Comparison of ENCODE assay signal across 34 cellular contexts in the genomic region with DNA sequence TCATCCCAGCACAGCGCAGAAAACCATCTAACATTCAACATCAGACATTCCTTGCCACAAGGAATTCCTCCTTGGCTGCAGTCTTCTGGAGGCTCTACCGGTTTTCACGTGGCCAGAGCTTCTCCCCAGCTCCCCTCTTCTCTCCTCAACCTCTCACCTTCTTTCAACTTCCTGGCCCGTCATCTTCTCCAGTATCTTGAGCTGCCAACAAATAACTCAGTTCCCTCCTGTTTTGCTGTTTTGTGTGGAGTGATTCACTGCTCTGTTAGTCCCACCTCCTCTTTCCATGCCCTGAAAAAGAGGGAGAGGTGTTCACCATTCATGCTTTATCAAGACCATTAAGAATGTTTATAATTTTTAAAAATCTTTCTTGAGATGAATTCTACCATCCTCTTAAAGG. TPM values are rescaled to one million over a fixed set of nuclear protein-coding genes. Genes with fewer than 3 reads are reported as not detected.
DNase-seq lines count a peak whose midpoint lies in the region; ATAC-seq and TF ChIP-seq lines count a peak whose summit lies in the region.
"Had no signal": no experiment of that assay in that cellular context is flagged by ENCODE, and none has a peak within 500 bp of the region (broad histone marks: within the 10 kb centered on the region; RNA-seq: fewer than 3 reads in every experiment).

No MANE protein-coding gene starts in this region.

- no peak overlapping the region for H3K4me3 ChIP-seq in stomach
- H3K4me3 ChIP-seq: testis had no signal

- no peaks in the 10 kb centered on the region for H3K27me3 Mint-ChIP-seq in activated naive CD4-positive, alpha-beta T cell treated with anti-CD3 and anti-CD28 coated beads for 36 hours (ENCODE audit: low read depth)
- H3K27me3 Mint-ChIP-seq in T-helper 2 cell treated with Interferon-gamma antibody and Interleukin-4, amounts not matched to agents 5 μg/mL and 100 μg/mL, for 36 hours (ENCODE audit: low read depth), result peaks cover 41% of the 10 kb centered on the region

- intact Hi-C loops in activated naive CD4-positive, alpha-beta T cell treated with anti-CD3 and anti-CD28 coated beads for 36 hours (cut with micrococcal nuclease), result no loop called here
- intact Hi-C loops in stomach (cut with DNase I; ENCODE audit: low total_unique reads), result no loop called here

- H3K27me3 ChIP-seq in foreskin keratinocyte (no peaks in the 10 kb centered on the region), stomach (no peaks in the 10 kb centered on the region)
- H3K27me3 ChIP-seq: testis had no signal

- H3K4me1 Mint-ChIP-seq in activated naive CD4-positive, alpha-beta T cell treated with anti-CD3 and anti-CD28 coated beads for 36 hours (ENCODE audit: low read depth), result no peaks in the 10 kb centered on the region
- no peaks in the 10 kb centered on the region for H3K4me1 Mint-ChIP-seq in T-helper 2 cell treated with Interferon-gamma antibody and Interleukin-4, amounts not matched to agents 5 μg/mL and 100 μg/mL, for 36 hours (ENCODE audit: low read depth)
- H3K4me1 Mint-ChIP-seq: activated B cell treated with CpG ODN at 0.5 μM for 24 hours; activated CD8-positive, alpha-beta memory T cell treated with anti-CD3 and anti-CD28 coated beads, Interleukin-2, amount 10 ng/mL, durations not matched to agents 7 days and 5 days; brain; CD8-positive, alpha-beta memory T cell; T-cell had no signal

- no peak overlapping the region for H3K27ac Mint-ChIP-seq in activated naive CD4-positive, alpha-beta T cell treated with anti-CD3 and anti-CD28 coated beads for 36 hours
- H3K27ac Mint-ChIP-seq in T-helper 2 cell treated with Interferon-gamma antibody and Interleukin-4, amounts not matched to agents 5 μg/mL and 100 μg/mL, for 36 hours, result no peak overlapping the region
- H3K27ac Mint-ChIP-seq: activated B cell treated with CpG ODN at 0.5 μM for 24 hours; activated CD8-positive, alpha-beta memory T cell treated with anti-CD3 and anti-CD28 coated beads, Interleukin-2, amount 10 ng/mL, durations not matched to agents 7 days and 5 days; brain; CD8-positive, alpha-beta memory T cell; T-cell had no signal

- H3K9me3 Mint-ChIP-seq in activated naive CD4-positive, alpha-beta T cell treated with anti-CD3 and anti-CD28 coated beads for 36 hours, result no peaks in the 10 kb centered on the region
- H3K9me3 Mint-ChIP-seq in T-helper 2 cell treated with Interferon-gamma antibody and Interleukin-4, amounts not matched to agents 5 μg/mL and 100 μg/mL, for 36 hours, result no peaks in the 10 kb centered on the region
- H3K9me3 Mint-ChIP-seq: activated B cell treated with CpG ODN at 0.5 μM for 24 hours; activated T-cell treated with anti-CD3 and anti-CD28 coated beads, Interleukin-2, amount 50 U/mL, for 4 hours; brain; CD8-positive, alpha-beta memory T cell; T-cell had no signal

- ATAC-seq in foreskin keratinocyte, result peak; percentile 13
- ATAC-seq: activated CD8-positive, alpha-beta memory T cell treated with anti-CD3 and anti-CD28 coated beads, Interleukin-2, amount 10 ng/mL, durations not matched to agents 7 days and 5 days; activated T-cell treated with anti-CD3 and anti-CD28 coated beads, Interleukin-2, amount 50 U/mL, for 4 hours; HCT116; HepG2; left ventricle myocardium superior; right cardiac atrium; stimulated activated naive CD8-positive, alpha-beta T cell treated with anti-CD3 and anti-CD28 coated beads, Interleukin-15, Interleukin-2, amounts not matched to agents 100 U/mL and 50 U/mL, for 24 hours; T-cell had no signal

- CTCF ChIA-PET in activated naive CD4-positive, alpha-beta T cell treated with anti-CD3 and anti-CD28 coated beads for 36 hours (lab: Charles Lee), result interaction anchor here (0.5 to 2.1 kb wide), 4 partner anchors 8 to 107 kb away, joined by 3 to 12 read pairs (median 4); no protein-coding TSS in a partner anchor

- TF ChIP-seq CTCF in foreskin keratinocyte (conservative IDR thresholded peaks at IDR 0.05) (no peak), stomach (IDR thresholded peaks at IDR 0.05) (no peak)

- no peaks in the 10 kb centered on the region for H3K9me3 ChIP-seq in stomach
- H3K9me3 ChIP-seq: testis had no signal

- no peaks in the 10 kb centered on the region for H3K36me3 Mint-ChIP-seq in activated naive CD4-positive, alpha-beta T cell treated with anti-CD3 and anti-CD28 coated beads for 36 hours (ENCODE audit: low read depth)
- H3K36me3 Mint-ChIP-seq in T-helper 2 cell treated with Interferon-gamma antibody and Interleukin-4, amounts not matched to agents 5 μg/mL and 100 μg/mL, for 36 hours (ENCODE audit: low read depth), result no peaks in the 10 kb centered on the region
- H3K36me3 Mint-ChIP-seq: activated CD8-positive, alpha-beta memory T cell treated with anti-CD3 and anti-CD28 coated beads, Interleukin-2, amount 10 ng/mL, durations not matched to agents 7 days and 5 days; brain; T-cell had no signal

- DNase-seq in AG08395 (ENCODE audit: low spot score), result peak; percentile 21
- DNase-seq in HCEC 1CT, result peak; percentile 14
- peak; percentile 19 for DNase-seq in astrocyte of the hippocampus (ENCODE audit: low read depth, low spot score)
- DNase-seq in foreskin keratinocyte, result peak in 1 of 2 donors; percentile 39
- no peak for DNase-seq in activated naive CD4-positive, alpha-beta T cell treated with anti-CD3 and anti-CD28 coated beads for 36 hours
- no peak for DNase-seq in T-helper 2 cell treated with Interferon-gamma antibody and Interleukin-4, amounts not matched to agents 5 μg/mL and 100 μg/mL, for 36 hours (ENCODE audit: low spot score)
- no peak for DNase-seq in stomach
- DNase-seq: ACHN; activated B cell treated with CpG ODN at 0.5 μM for 24 hours; activated CD4-positive, alpha-beta T cell treated with anti-CD3 and anti-CD28 coated beads, Interleukin-2, amount 50 U/mL, for 1 hour; activated CD8-positive, alpha-beta memory T cell treated with anti-CD3 and anti-CD28 coated beads, Interleukin-2, amount 10 ng/mL, durations not matched to agents 7 days and 5 days; activated gamma-delta T cell treated with Interleukin-2 at 50 U/mL for 16 hours; activated T-cell treated with anti-CD3 and anti-CD28 coated beads, Interleukin-2, amount 50 U/mL, for 4 hours; CD8-positive, alpha-beta memory T cell; DMS 273 treated with DMSO at 0.1 percent for 48 hours; left ventricle myocardium superior; MV-4-11; NCI-H1436; NCI-H345; NCI-H748 treated with DMSO at 0.1 percent for 48 hours; right cardiac atrium; stimulated activated CD4-positive, alpha-beta T cell treated with anti-CD3 and anti-CD28 coated beads, Interleukin-1b, Interleukin-23, amount 100 ng/mL, for 48 hours; stimulated activated naive CD8-positive, alpha-beta T cell treated with anti-CD3 and anti-CD28 coated beads, Interleukin-15, Interleukin-2, amounts not matched to agents 100 U/mL and 50 U/mL, for 24 hours; T-cell; testis had no signal

- no peak overlapping the region for H3K27ac ChIP-seq in foreskin keratinocyte
- no peak overlapping the region for H3K27ac ChIP-seq in stomach
- H3K27ac ChIP-seq: testis had no signal

- TF ChIP-seq EP300 in stomach (IDR thresholded peaks at IDR 0.05), result no peak

- no peak for TF ChIP-seq POLR2A in stomach (IDR thresholded peaks at IDR 0.05)

- peaks cover 26% of the 10 kb centered on the region for H3K4me1 ChIP-seq in foreskin keratinocyte
- no peaks in the 10 kb centered on the region for H3K4me1 ChIP-seq in stomach
- H3K4me1 ChIP-seq: testis had no signal

- H3K36me3 ChIP-seq in stomach, result no peaks in the 10 kb centered on the region

- 50 to 74% (median 67%) methylated on average over 4 of the region's 4 CpGs for WGBS in stomach, 5 donors

- H3K4me3 Mint-ChIP-seq in activated naive CD4-positive, alpha-beta T cell treated with anti-CD3 and anti-CD28 coated beads for 36 hours, result no peak overlapping the region
- H3K4me3 Mint-ChIP-seq in T-helper 2 cell treated with Interferon-gamma antibody and Interleukin-4, amounts not matched to agents 5 μg/mL and 100 μg/mL, for 36 hours, result no peak overlapping the region
- H3K4me3 Mint-ChIP-seq: activated B cell treated with CpG ODN at 0.5 μM for 24 hours; activated CD8-positive, alpha-beta memory T cell treated with anti-CD3 and anti-CD28 coated beads, Interleukin-2, amount 10 ng/mL, durations not matched to agents 7 days and 5 days; activated T-cell treated with anti-CD3 and anti-CD28 coated beads, Interleukin-2, amount 50 U/mL, for 4 hours; brain; CD8-positive, alpha-beta memory T cell; T-cell had no signal

RNA-seq across cellular contexts. Expression of a gene that starts 32.6 kb away (rescaled TPM):
- total RNA-seq in foreskin keratinocyte (2.7 and 2.9 TPM in 2 replicates), stomach (1 to 10 TPM; 3.5 to 8.7 (median 6.6) TPM)
- polyA plus RNA-seq in foreskin keratinocyte (1.7 TPM in 2 replicates), stomach (1 to 10 TPM in 2 of 3 donors, under 1 TPM in 1; 0.76 to 3.4 (median 1.6) TPM)
- total RNA-seq in activated naive CD4-positive, alpha-beta T cell treated with anti-CD3 and anti-CD28 coated beads for 36 hours, result 1 to 10 TPM; 2.6 TPM

RNA-seq across cellular contexts. Expression of a gene that starts 45.2 kb away (rescaled TPM):
- 0.44 and 0.63 TPM in 2 replicates for total RNA-seq in foreskin keratinocyte
- 0.40 and 0.72 TPM in 2 replicates for polyA plus RNA-seq in foreskin keratinocyte
- not detected for total RNA-seq in activated naive CD4-positive, alpha-beta T cell treated with anti-CD3 and anti-CD28 coated beads for 36 hours
- total RNA-seq in stomach, result not detected
- under 1 TPM in 1 of 3 donors, not detected in 2; 0.87 TPM for polyA plus RNA-seq in stomach
- total RNA-seq: activated B cell treated with CpG ODN at 0.5 μM for 24 hours; activated CD8-positive, alpha-beta memory T cell treated with anti-CD3 and anti-CD28 coated beads, Interleukin-2, amount 10 ng/mL, durations not matched to agents 7 days and 5 days; activated T-cell treated with anti-CD3 and anti-CD28 coated beads, Interleukin-2, amount 50 U/mL, for 4 hours; CD8-positive, alpha-beta memory T cell; chondrocyte; G401; HepG2; left ventricle myocardium superior; myocyte; right cardiac atrium; T-cell; ureter had no signal
- polyA plus RNA-seq: BJ; CD8-positive, alpha-beta memory T cell; right cardiac atrium had no signal

RNA-seq across cellular contexts. Expression of a gene that starts 53.8 kb away (rescaled TPM):
- total RNA-seq in foreskin keratinocyte (9.7 and 11.9 TPM in 2 replicates), stomach (10 to 100 TPM in 3 of 5 donors, 1 to 10 TPM in 2; 4.9 to 36.2 (median 15.6) TPM)
- polyA plus RNA-seq in foreskin keratinocyte (9.3 and 11.8 TPM in 2 replicates), stomach (1 to 10 TPM; 2.0 to 8.2 (median 7.3) TPM)
- not detected for total RNA-seq in activated naive CD4-positive, alpha-beta T cell treated with anti-CD3 and anti-CD28 coated beads for 36 hours
- total RNA-seq: activated B cell treated with CpG ODN at 0.5 μM for 24 hours; activated CD8-positive, alpha-beta memory T cell treated with anti-CD3 and anti-CD28 coated beads, Interleukin-2, amount 10 ng/mL, durations not matched to agents 7 days and 5 days; chondrocyte; G401; HepG2; RPMI7951 had no signal
- polyA plus RNA-seq: BJ; CD8-positive, alpha-beta memory T cell had no signal

Comparison
In these comparisons a context has a peak if more than half of its experiments do, and no peak if none do; other contexts are left out.
1. DNase-seq: peak in AG08395 (single experiment), HCEC 1CT (single experiment) and astrocyte of the hippocampus (single experiment); none in activated naive CD4-positive, alpha-beta T cell treated with anti-CD3 and anti-CD28 coated beads for 36 hours (single experiment), T-helper 2 cell treated with Interferon-gamma antibody and Interleukin-4, amounts not matched to agents 5 μg/mL and 100 μg/mL, for 36 hours (single experiment) and stomach (single experiment).
2. RNA of a gene that starts 53.8 kb away (total RNA-seq): 4.9 to 36.2 TPM in stomach and 9.7 to 11.9 TPM in foreskin keratinocyte; not detected in activated naive CD4-positive, alpha-beta T cell treated with anti-CD3 and anti-CD28 coated beads for 36 hours; every median in the first group is over 4 times any median in the second.